Comparison of ENCODE assay signal across 8 cellular contexts in genomic region chr20:41011551-41012067, GRCh38. TPM values are rescaled to one million over a fixed set of nuclear protein-coding genes. Genes with fewer than 3 reads are reported as not detected.
DNase-seq lines count a peak whose midpoint lies in the region; ATAC-seq and TF ChIP-seq lines count a peak whose summit lies in the region.

No MANE protein-coding gene starts in this region.

- no peaks in the 10 kb centered on the region for H3K36me3 ChIP-seq in body of pancreas (replicated peaks in 1 of 2; ENCODE audit: insufficient read depth in 1 of 2, low read depth in 2 of 2)

- no peaks in the 10 kb centered on the region for H3K4me1 ChIP-seq in body of pancreas

- DNase-seq in GM12864 (ENCODE audit: low read depth), result peak; percentile 94
- peak; percentile 30 for DNase-seq in activated naive CD8-positive, alpha-beta T cell treated with anti-CD3 and anti-CD28 coated beads for 36 hours
- DNase-seq in NCI-H2081 (lab: John Stamatoyannopoulos, UW), result no peak
- no peak for DNase-seq in NCI-H226
- DNase-seq in NCI-H2081 treated with DMSO at 0.1 percent for 48 hours (lab: John Stamatoyannopoulos, UW), result no peak
- no peak for DNase-seq in body of pancreas

- H3K27me3 ChIP-seq in body of pancreas, result no peaks in the 10 kb centered on the region

- no peaks in the 10 kb centered on the region for H3K9me3 Mint-ChIP-seq in activated naive CD8-positive, alpha-beta T cell treated with anti-CD3 and anti-CD28 coated beads for 36 hours

- intact Hi-C loops in body of pancreas (cut with DNase I), result no loop called here

- no peaks in the 10 kb centered on the region for H3K9me3 ChIP-seq in body of pancreas

- H3K4me1 Mint-ChIP-seq in activated naive CD8-positive, alpha-beta T cell treated with anti-CD3 and anti-CD28 coated beads for 36 hours, result peaks cover 25% of the 10 kb centered on the region

- ATAC-seq in GM21360 (IDR thresholded peaks at IDR 0.05; ENCODE audit: unreplicated experiment), result peak; percentile 87
- peak; percentile 85 for ATAC-seq in HG03457 (IDR thresholded peaks at IDR 0.05; ENCODE audit: unreplicated experiment)
- ATAC-seq in body of pancreas, result no peak

- no peaks in the 10 kb centered on the region for H3K36me3 Mint-ChIP-seq in activated naive CD8-positive, alpha-beta T cell treated with anti-CD3 and anti-CD28 coated beads for 36 hours

- 71 to 80% methylated on average over 5 of the region's 5 CpGs for WGBS in body of pancreas, 2 donors

- no peak overlapping the region for H3K27ac ChIP-seq in body of pancreas

- no peak overlapping the region; the same call in 1 of the 2 replicates for H3K4me3 ChIP-seq in GM12864 (ENCODE audit: low read depth, low read length)
- H3K4me3 ChIP-seq in body of pancreas, result no peak overlapping the region

- H3K27ac Mint-ChIP-seq in activated naive CD8-positive, alpha-beta T cell treated with anti-CD3 and anti-CD28 coated beads for 36 hours, result peak overlapping the region; percentile 21

- TF ChIP-seq POLR2A in body of pancreas (IDR thresholded peaks at IDR 0.05), result no peak

- TF ChIP-seq CTCF in GM12864 (IDR thresholded peaks at IDR 0.05; ENCODE audit: low read depth, low read length, missing control alignments), result no peak
- no peak for TF ChIP-seq CTCF in body of pancreas (IDR thresholded peaks at IDR 0.05)

- no peak overlapping the region for H3K4me3 Mint-ChIP-seq in activated naive CD8-positive, alpha-beta T cell treated with anti-CD3 and anti-CD28 coated beads for 36 hours

- no peaks in the 10 kb centered on the region for H3K27me3 Mint-ChIP-seq in activated naive CD8-positive, alpha-beta T cell treated with anti-CD3 and anti-CD28 coated beads for 36 hours

RNA-seq across cellular contexts. Expression of gene TOP1, which starts 17.0 kb away (rescaled TPM):
- total RNA-seq in activated naive CD8-positive, alpha-beta T cell treated with anti-CD3 and anti-CD28 coated beads for 36 hours, result 100 to 1,000 TPM in 1 of 2 experiments, 10 to 100 TPM in 1; 99.6 to 102 TPM
- 10 to 100 TPM; 12.2 to 18.5 TPM for total RNA-seq in body of pancreas

Comparison
In these comparisons a context has a peak if more than half of its experiments do, and no peak if none do; other contexts are left out.
1. DNase-seq: peak in GM12864 (single experiment) and activated naive CD8-positive, alpha-beta T cell treated with anti-CD3 and anti-CD28 coated beads for 36 hours (single experiment); none in NCI-H2081 (0 of 2), NCI-H226 (single experiment), NCI-H2081 treated with DMSO at 0.1 percent for 48 hours (single experiment) and body of pancreas (0 of 4).
2. RNA of gene TOP1, which starts 17.0 kb away (total RNA-seq): 99.6 to 102 TPM in activated naive CD8-positive, alpha-beta T cell treated with anti-CD3 and anti-CD28 coated beads for 36 hours; 12.2 to 18.5 TPM in body of pancreas; every median in the first group is over 4 times any median in the second.